In genomic region chr17:73172252-73172651, GRCh38 we compare ENCODE assay signal across 22 cellular contexts. TPM values are rescaled to one million over a fixed set of nuclear protein-coding genes. Genes with fewer than 3 reads are reported as not detected.
"Had no signal": no experiment of that assay in that cellular context is flagged by ENCODE, and none has a peak within 500 bp of the region (broad histone marks: within the 10 kb centered on the region; RNA-seq: fewer than 3 reads in every experiment).

No MANE protein-coding gene starts in this region.

- H3K4me1 ChIP-seq: foreskin keratinocyte, lower lobe of right lung, sigmoid colon, testis, uterus had no signal

- H3K36me3 Mint-ChIP-seq: activated CD8-positive, alpha-beta memory T cell treated with anti-CD3 and anti-CD28 coated beads, Interleukin-2, amount 10 ng/mL, durations not matched to agents 7 days and 5 days had no signal

- H3K27ac ChIP-seq: foreskin keratinocyte, lower lobe of right lung, sigmoid colon, testis, uterus had no signal

- H3K9me3 Mint-ChIP-seq: activated CD4-positive, alpha-beta memory T cell treated with anti-CD3 and anti-CD28 coated beads, Interleukin-2, amount 10 ng/mL, durations not matched to agents 7 days and 5 days; activated naive CD8-positive, alpha-beta T cell treated with anti-CD3 and anti-CD28 coated beads for 36 hours; activated T-helper 1 cell treated with anti-CD3 and anti-CD28 coated beads, Interleukin-12 subunit alpha, Interleukin-12 subunit beta, Interleukin-2, Interleukin-4 antibody, amounts not matched to agents 30 ng/mL and 10 ng/mL and 1 ng/mL, durations not matched to agents 14 hours and 24 hours and 36 hours had no signal

- DNase-seq: activated gamma-delta T cell; activated naive CD8-positive, alpha-beta T cell treated with anti-CD3 and anti-CD28 coated beads for 36 hours; dermis blood vessel endothelial cell; foreskin keratinocyte; kidney; lower lobe of right lung; mesendoderm; mucosa of descending colon; naive B cell; retina; sigmoid colon; stimulated activated CD4-positive, alpha-beta T cell treated with anti-CD3 and anti-CD28 coated beads, Interleukin-2, amount 100 ng/mL, for 48 hours; stimulated activated CD8-positive, alpha-beta memory T cell treated with anti-CD3 and anti-CD28 coated beads, Interleukin-4, amount 100 ng/mL, for 48 hours; T1000; testis; trophoblast cell; uterus had no signal

- H3K4me3 Mint-ChIP-seq: activated CD4-positive, alpha-beta memory T cell treated with anti-CD3 and anti-CD28 coated beads, Interleukin-2, amount 10 ng/mL, durations not matched to agents 7 days and 5 days; activated CD4-positive, alpha-beta T cell treated with anti-CD3 and anti-CD28 coated beads, Interleukin-2, amount 10 ng/mL, durations not matched to agents 24 days and 14 days; activated CD8-positive, alpha-beta memory T cell treated with anti-CD3 and anti-CD28 coated beads, Interleukin-2, amount 10 ng/mL, durations not matched to agents 7 days and 5 days; activated naive CD8-positive, alpha-beta T cell treated with anti-CD3 and anti-CD28 coated beads for 36 hours; activated T-helper 1 cell treated with anti-CD3 and anti-CD28 coated beads, Interleukin-12 subunit alpha, Interleukin-12 subunit beta, Interleukin-2, Interleukin-4 antibody, amounts not matched to agents 30 ng/mL and 10 ng/mL and 1 ng/mL, durations not matched to agents 14 hours and 24 hours and 36 hours had no signal

- H3K9me3 ChIP-seq: lower lobe of right lung, mucosa of descending colon, sigmoid colon, testis, uterus had no signal

- H3K27me3 ChIP-seq: testis had no signal

- ATAC-seq: foreskin keratinocyte, lower lobe of right lung, mucosa of descending colon had no signal

- H3K27ac Mint-ChIP-seq: activated CD4-positive, alpha-beta memory T cell treated with anti-CD3 and anti-CD28 coated beads, Interleukin-2, amount 10 ng/mL, durations not matched to agents 7 days and 5 days; activated CD4-positive, alpha-beta T cell treated with anti-CD3 and anti-CD28 coated beads, Interleukin-2, amount 10 ng/mL, durations not matched to agents 24 days and 14 days; activated CD8-positive, alpha-beta memory T cell treated with anti-CD3 and anti-CD28 coated beads, Interleukin-2, amount 10 ng/mL, durations not matched to agents 7 days and 5 days; activated naive CD8-positive, alpha-beta T cell treated with anti-CD3 and anti-CD28 coated beads for 36 hours; activated T-helper 1 cell treated with anti-CD3 and anti-CD28 coated beads, Interleukin-12 subunit alpha, Interleukin-12 subunit beta, Interleukin-2, Interleukin-4 antibody, amounts not matched to agents 30 ng/mL and 10 ng/mL and 1 ng/mL, durations not matched to agents 14 hours and 24 hours and 36 hours; progenitor cell of endocrine pancreas had no signal

- H3K36me3 ChIP-seq: lower lobe of right lung, sigmoid colon, uterus had no signal

- H3K4me3 ChIP-seq: lower lobe of right lung, mucosa of descending colon, sigmoid colon, testis, uterus had no signal

RNA-seq across cellular contexts. Expression of gene SSTR2, which starts 7.4 kb away (rescaled TPM):
- total RNA-seq: dermis blood vessel endothelial cell, foreskin keratinocyte had no signal
- polyA plus RNA-seq: foreskin keratinocyte had no signal
